Comparison of ENCODE assay signal across 1 cellular context in the genomic region with DNA sequence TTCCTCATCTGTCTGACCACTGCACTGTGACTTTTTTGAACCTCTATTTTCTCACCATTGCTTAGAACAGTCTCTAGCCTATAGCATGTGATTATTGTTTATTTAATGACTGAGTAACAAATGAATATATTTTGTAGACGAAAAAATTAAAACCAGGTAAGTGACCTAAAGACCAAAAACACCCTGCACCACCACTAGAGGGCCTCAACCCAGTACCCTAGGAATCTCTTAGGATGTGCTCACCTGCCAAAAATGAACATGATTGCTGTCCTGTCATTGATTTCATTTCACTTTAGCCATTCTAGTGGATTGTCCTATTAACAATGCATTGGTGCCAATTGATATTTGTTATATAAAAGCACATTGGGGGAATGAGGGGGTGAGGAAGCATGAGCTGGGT.
TF ChIP-seq lines count a peak whose summit lies in the region.

No MANE protein-coding gene starts in this region.

TF ChIP-seq in HEK293T, 16 proteins besides CTCF, POLR2A, EP300 and RAD21 (continued from another document):
- TF ChIP-seq ZNF384 (IDR thresholded peaks at IDR 0.05) (no peak), HDGF (IDR thresholded peaks at IDR 0.05; ENCODE audit: borderline replicate concordance) (no peak), CTBP1 (IDR thresholded peaks at IDR 0.05; ENCODE audit: borderline replicate concordance) (no peak), SUZ12 (IDR thresholded peaks at IDR 0.05) (no peak), TARDBP (IDR thresholded peaks at IDR 0.05) (no peak), NFRKB (IDR thresholded peaks at IDR 0.05) (no peak), ARNT (IDR thresholded peaks at IDR 0.05) (no peak), L3MBTL2 (conservative IDR thresholded peaks at IDR 0.05) (no peak), LEF1 (IDR thresholded peaks at IDR 0.05; ENCODE audit: borderline replicate concordance) (no peak), FOXM1 (IDR thresholded peaks at IDR 0.05; ENCODE audit: borderline replicate concordance) (no peak), FOXA1 (IDR thresholded peaks at IDR 0.05) (no peak), ELF4 (IDR thresholded peaks at IDR 0.05) (no peak)
